ENCODE assay signal across 24 cellular contexts in the genomic region with DNA sequence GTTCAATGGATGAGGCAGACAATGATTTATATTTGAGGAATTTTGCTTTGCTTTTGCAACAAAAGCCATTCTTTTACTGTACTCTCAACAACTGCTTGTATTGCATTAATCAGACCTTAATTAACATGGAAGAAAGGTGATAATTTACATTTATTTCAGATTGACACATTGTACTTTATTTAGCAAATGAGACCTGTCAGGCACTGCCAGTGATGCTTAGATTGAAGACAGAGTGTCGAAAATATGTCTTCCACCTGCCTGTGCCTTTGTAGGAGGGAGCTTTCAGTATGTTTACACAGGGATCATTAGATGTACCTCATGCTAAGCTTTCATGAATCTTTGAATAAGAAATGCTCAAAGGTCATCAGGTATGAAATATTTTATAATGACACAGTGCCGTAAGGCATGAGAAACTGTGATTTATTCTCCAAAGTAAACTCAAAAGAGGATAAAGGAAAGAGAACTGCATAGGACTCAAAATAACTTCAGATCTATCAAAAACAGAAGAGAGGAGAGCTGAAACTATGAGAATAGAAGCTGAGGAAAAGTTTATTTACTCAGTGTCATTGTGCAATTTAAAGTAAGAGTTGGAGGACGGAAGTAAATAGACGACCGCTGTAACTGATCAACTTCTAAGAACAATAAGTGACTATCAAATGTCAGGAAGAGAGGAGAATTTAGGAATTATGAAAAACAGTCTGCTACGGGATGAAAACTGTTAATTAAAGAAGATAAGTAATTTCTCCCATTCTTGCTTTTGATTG. TPM values are rescaled to one million over a fixed set of nuclear protein-coding genes. Genes with fewer than 3 reads are reported as not detected.
"Had no signal": no experiment of that assay in that cellular context is flagged by ENCODE, and none has a peak within 500 bp of the region (broad histone marks: within the 10 kb centered on the region; RNA-seq: fewer than 3 reads in every experiment).

No MANE protein-coding gene starts in this region.

- H3K9me3 ChIP-seq: adrenal gland, neutrophil, thoracic aorta, upper lobe of right lung had no signal

- ATAC-seq: activated naive CD4-positive, alpha-beta T cell treated with anti-CD3 and anti-CD28 coated beads, Interleukin-2, amount 50 U/mL, for 72 hours; heart right ventricle; naive thymus-derived CD8-positive, alpha-beta T cell; stimulated activated effector memory CD8-positive, alpha-beta T cell treated with anti-CD3 and anti-CD28 coated beads, Interleukin-12 subunit alpha, Interleukin-12 subunit beta, amount 100 ng/mL, for 72 hours; upper lobe of right lung had no signal

- H3K4me1 ChIP-seq: adrenal gland, esophagus squamous epithelium, heart right ventricle, parathyroid adenoma, sigmoid colon, upper lobe of right lung had no signal

- H3K27me3 ChIP-seq: adrenal gland, cardiac muscle cell, esophagus squamous epithelium, heart right ventricle, neutrophil, sigmoid colon, upper lobe of right lung had no signal

- H3K36me3 ChIP-seq: adrenal gland, cardiac muscle cell, esophagus squamous epithelium, heart right ventricle, neutrophil, sigmoid colon, thoracic aorta, upper lobe of right lung, WERI-Rb-1 had no signal

- DNase-seq: activated CD4-positive, alpha-beta T cell treated with anti-CD3 and anti-CD28 coated beads, Interleukin-2, amount 50 U/mL, for 4 hours; activated gamma-delta T cell treated with Interleukin-2 at 50 U/mL for 16 hours; adrenal gland; effector CD8-positive, alpha-beta T cell; esophagus squamous epithelium; heart right ventricle; immature natural killer cell; kidney glomerular epithelial cell; mesendoderm; naive thymus-derived CD8-positive, alpha-beta T cell; sigmoid colon; stimulated activated CD4-positive, alpha-beta T cell treated with anti-CD3 and anti-CD28 coated beads, Interleukin-4, amount 100 ng/mL, for 24 hours; upper lobe of right lung; WERI-Rb-1 had no signal

- H3K4me3 ChIP-seq: adrenal gland, cardiac muscle cell, esophagus squamous epithelium, heart right ventricle, sigmoid colon, thoracic aorta, upper lobe of right lung had no signal

RNA-seq across cellular contexts. Expression of gene IZUMO3, which starts 36.8 kb away (rescaled TPM):
- total RNA-seq: activated naive CD4-positive, alpha-beta T cell treated with anti-CD3 and anti-CD28 coated beads, Interleukin-2, amount 50 U/mL, for 72 hours; activated T-helper 1 cell treated with anti-CD3 and anti-CD28 coated beads, Interleukin-12 subunit alpha, Interleukin-12 subunit beta, Interleukin-2, Interleukin-4 antibody, amounts not matched to agents 30 ng/mL and 10 ng/mL and 1 ng/mL, durations not matched to agents 14 hours and 24 hours and 36 hours; adrenal gland; cardiac muscle cell; chondrocyte; esophagus squamous epithelium; heart right ventricle; lower leg skin; naive thymus-derived CD8-positive, alpha-beta T cell; sigmoid colon; T-helper 2 cell treated with Interferon-gamma antibody and Interleukin-4, amounts not matched to agents 100 ng/mL and 5 ng/mL, for 36 hours; thoracic aorta; upper lobe of right lung had no signal
